In genomic region chr2:173358617-173359016, GRCh38 we compare ENCODE assay signal across 17 cellular contexts. TPM values are rescaled to one million over a fixed set of nuclear protein-coding genes. Genes with fewer than 3 reads are reported as not detected.
DNase-seq lines count a peak whose midpoint lies in the region; TF ChIP-seq lines count a peak whose summit lies in the region.
"Had no signal": no experiment of that assay in that cellular context is flagged by ENCODE, and none has a peak within 500 bp of the region (broad histone marks: within the 10 kb centered on the region; RNA-seq: fewer than 3 reads in every experiment).

No MANE protein-coding gene starts in this region.

- peaks cover 62% of the 10 kb centered on the region for H3K79me2 ChIP-seq in OCI-LY1 (ENCODE audit: insufficient read depth, low read length)

- peak overlapping the region; percentile 26 for H3K4me3 ChIP-seq in GM06990 (replicated peaks; ENCODE audit: low read depth, low read length)
- H3K4me3 ChIP-seq in OCI-LY1 (ENCODE audit: low read depth, low read length, poor library complexity, severe bottlenecking) = peak overlapping the region; percentile 98
- H3K4me3 ChIP-seq in prostate gland = no peak overlapping the region

- no peaks in the 10 kb centered on the region for H4K20me1 ChIP-seq in OCI-LY1 (ENCODE audit: insufficient read depth, low read length)

- peaks cover 72% of the 10 kb centered on the region for H3K36me3 Mint-ChIP-seq in activated T-helper 2 cell treated with anti-CD3 and anti-CD28 coated beads, Interferon-gamma antibody, Interleukin-2, Interleukin-4, amounts not matched to agents 10 μg/mL and 5 μg/mL and 100 μg/mL, durations not matched to agents 14 hours and 24 hours and 36 hours (ENCODE audit: low read depth)

- peak overlapping the region; percentile 57 for H3K4me3 Mint-ChIP-seq in activated T-helper 2 cell treated with anti-CD3 and anti-CD28 coated beads, Interferon-gamma antibody, Interleukin-2, Interleukin-4, amounts not matched to agents 10 μg/mL and 5 μg/mL and 100 μg/mL, durations not matched to agents 14 hours and 24 hours and 36 hours (ENCODE audit: low read depth)
- H3K4me3 Mint-ChIP-seq: activated naive CD8-positive, alpha-beta T cell; nephron had no signal

- H3K9me3 ChIP-seq in OCI-LY1 (ENCODE audit: low read length) (no peaks in the 10 kb centered on the region), prostate gland (no peaks in the 10 kb centered on the region)
- H3K9me3 ChIP-seq: Peyer's patch had no signal

- H3K27ac ChIP-seq in OCI-LY1 (ENCODE audit: low read depth, low read length, poor library complexity, severe bottlenecking) (peak overlapping the region; percentile 95), prostate gland (no peak overlapping the region)
- H3K27ac ChIP-seq: 22Rv1, Peyer's patch had no signal

- no peaks in the 10 kb centered on the region for H3K9me2 ChIP-seq in OCI-LY1 (ENCODE audit: low read depth, low read length)

- H3K4me1 ChIP-seq in OCI-LY1 (ENCODE audit: insufficient read depth, low read length, severe bottlenecking) = peaks cover 50% of the 10 kb centered on the region
- no peaks in the 10 kb centered on the region for H3K4me1 ChIP-seq in prostate gland (replicated peaks)

- H3K4me1 Mint-ChIP-seq in activated T-helper 2 cell treated with anti-CD3 and anti-CD28 coated beads, Interferon-gamma antibody, Interleukin-2, Interleukin-4, amounts not matched to agents 10 μg/mL and 5 μg/mL and 100 μg/mL, durations not matched to agents 14 hours and 24 hours and 36 hours (ENCODE audit: low read depth) = peaks cover 55% of the 10 kb centered on the region

- H3K27ac Mint-ChIP-seq in activated T-helper 2 cell treated with anti-CD3 and anti-CD28 coated beads, Interferon-gamma antibody, Interleukin-2, Interleukin-4, amounts not matched to agents 10 μg/mL and 5 μg/mL and 100 μg/mL, durations not matched to agents 14 hours and 24 hours and 36 hours = peak overlapping the region; percentile 90
- H3K27ac Mint-ChIP-seq: activated naive CD8-positive, alpha-beta T cell; nephron; progenitor cell of endocrine pancreas had no signal

- H3K4me2 ChIP-seq in OCI-LY1 (ENCODE audit: low read length) = peak overlapping the region; percentile 81

- no peaks in the 10 kb centered on the region for H3K27me3 ChIP-seq in GM06990 (replicated peaks; ENCODE audit: control insufficient read depth, insufficient read depth, low read length)
- H3K27me3 ChIP-seq in OCI-LY1 (ENCODE audit: insufficient read depth, low read length) = no peaks in the 10 kb centered on the region
- no peaks in the 10 kb centered on the region for H3K27me3 ChIP-seq in prostate gland (replicated peaks; ENCODE audit: insufficient read depth)
- H3K27me3 ChIP-seq: Peyer's patch had no signal

- H3F3A ChIP-seq in OCI-LY1 (ENCODE audit: insufficient read depth, low read length) = no peaks in the 10 kb centered on the region

- DNase-seq in DMS79 treated with DMSO at 0.1 percent for 48 hours (lab: John Stamatoyannopoulos, UW) (peak; percentile 66), DMS79 (lab: John Stamatoyannopoulos, UW) (no peak), GM06990 (ENCODE audit: extremely low read depth, insufficient read length) (no peak), NCI-H1436 (lab: John Stamatoyannopoulos, UW) (no peak), prostate gland (ENCODE audit: low spot score) (no peak)
- DNase-seq in activated T-helper 2 cell treated with anti-CD3 and anti-CD28 coated beads, Interferon-gamma antibody, Interleukin-2, Interleukin-4, amounts not matched to agents 10 μg/mL and 5 μg/mL and 100 μg/mL, durations not matched to agents 14 hours and 24 hours and 36 hours (ENCODE audit: low spot score) = no peak
- no peak for DNase-seq in stimulated activated naive CD4-positive, alpha-beta T cell treated with Interleukin-2 at 50 U/mL for 16 hours (lab: John Stamatoyannopoulos, UW)
- DNase-seq: activated CD4-positive, alpha-beta T cell treated with anti-CD3 and anti-CD28 coated beads, Interleukin-2, amount 50 U/mL, for 1 hour; activated T-cell treated with anti-CD3 and anti-CD28 coated beads, Interleukin-2, amount 50 U/mL, for 1 hour; NCI-H146; NCI-H748 treated with DMSO at 0.1 percent for 48 hours; Peyer's patch had no signal

- TF ChIP-seq CTCF in GM06990 (IDR thresholded peaks at IDR 0.05; ENCODE audit: insufficient read depth, low read length, poor library complexity, severe bottlenecking) (no peak), OCI-LY1 (IDR thresholded peaks at IDR 0.05; ENCODE audit: low read length) (no peak), prostate gland (IDR thresholded peaks at IDR 0.05) (no peak)

- WGBS in prostate gland = 68% methylated on average over 5 of the region's 5 CpGs

- intact Hi-C loops in activated T-helper 2 cell treated with anti-CD3 and anti-CD28 coated beads, Interferon-gamma antibody, Interleukin-2, Interleukin-4, amounts not matched to agents 10 μg/mL and 5 μg/mL and 100 μg/mL, durations not matched to agents 14 hours and 24 hours and 36 hours (cut with micrococcal nuclease) = loop anchor here (1.0 to 10.0 kb wide), 5 partner anchors 12 to 1129 kb away; partner anchors contain the start of gene GPR155
- intact Hi-C loops in prostate gland (cut with DNase I) = loop anchor here (10.0 kb wide), 3 partner anchors 74 to 384 kb away; no protein-coding TSS in a partner anchor

- H2AFZ ChIP-seq in OCI-LY1 (ENCODE audit: low read length) = no peak overlapping the region

- TF ChIP-seq POLR2A in prostate gland (IDR thresholded peaks at IDR 0.05) = no peak

- H3K36me3 ChIP-seq in GM06990 (ENCODE audit: control insufficient read depth, insufficient read depth, low read length) = peaks cover 2% of the 10 kb centered on the region; the same call in 1 of the 2 replicates
- peaks cover 78% of the 10 kb centered on the region for H3K36me3 ChIP-seq in OCI-LY1 (ENCODE audit: insufficient read depth, low read length)
- no peaks in the 10 kb centered on the region for H3K36me3 ChIP-seq in prostate gland
- H3K36me3 ChIP-seq: Peyer's patch had no signal

- peak overlapping the region; percentile 52 for H3K9ac ChIP-seq in OCI-LY1 (ENCODE audit: low read length)

- no peaks in the 10 kb centered on the region for H3K27me3 Mint-ChIP-seq in activated T-helper 2 cell treated with anti-CD3 and anti-CD28 coated beads, Interferon-gamma antibody, Interleukin-2, Interleukin-4, amounts not matched to agents 10 μg/mL and 5 μg/mL and 100 μg/mL, durations not matched to agents 14 hours and 24 hours and 36 hours (ENCODE audit: low read depth)

- H3K9me3 Mint-ChIP-seq in activated T-helper 2 cell treated with anti-CD3 and anti-CD28 coated beads, Interferon-gamma antibody, Interleukin-2, Interleukin-4, amounts not matched to agents 10 μg/mL and 5 μg/mL and 100 μg/mL, durations not matched to agents 14 hours and 24 hours and 36 hours = no peaks in the 10 kb centered on the region
- H3K9me3 Mint-ChIP-seq: nephron had no signal

RNA-seq across cellular contexts. Expression of gene CDCA7, which starts 3.9 kb away (rescaled TPM):
- total RNA-seq in activated T-helper 2 cell treated with anti-CD3 and anti-CD28 coated beads, Interferon-gamma antibody, Interleukin-2, Interleukin-4, amounts not matched to agents 10 μg/mL and 5 μg/mL and 100 μg/mL, durations not matched to agents 14 hours and 24 hours and 36 hours = 128 and 129 TPM in 2 replicates
- 10 to 100 TPM in 1 of 2 donors, 1 to 10 TPM in 1; 9.5 to 13.7 TPM for total RNA-seq in prostate gland

Comparison
In these comparisons a context has a peak if more than half of its experiments do, and no peak if none do; other contexts are left out.
1. H3K4me3 ChIP-seq: peak in GM06990 (single experiment) and OCI-LY1 (single experiment); none in prostate gland (0 of 2).